Comparison of ENCODE assay signal across 25 cellular contexts in genomic region chr10:29615195-29615594, GRCh38.
"Had no signal": no experiment of that assay in that cellular context is flagged by ENCODE, and none has a peak within 500 bp of the region (broad histone marks: within the 10 kb centered on the region; RNA-seq: fewer than 3 reads in every experiment).

No MANE protein-coding gene starts in this region.

- H3K9me3 ChIP-seq: body of pancreas, left ventricle myocardium inferior, ovary, right lobe of liver, stomach, upper lobe of left lung had no signal

- H3K27me3 Mint-ChIP-seq: activated CD8-positive, alpha-beta T cell treated with anti-CD3 and anti-CD28 coated beads for 36 hours; activated T-helper 17 cell treated with anti-CD3 and anti-CD28 coated beads, Interleukin-2, amount 50 U/mL, for 72 hours had no signal

- H3K27ac ChIP-seq: body of pancreas, dorsolateral prefrontal cortex, epithelial cell of prostate, foreskin keratinocyte, left ventricle myocardium inferior, right lobe of liver, upper lobe of left lung had no signal

- DNase-seq: activated CD4-positive, alpha-beta T cell treated with anti-CD3 and anti-CD28 coated beads for 48 hours; activated CD4-positive, CD25-positive, alpha-beta regulatory T cell; activated CD8-positive, alpha-beta T cell treated with anti-CD3 and anti-CD28 coated beads for 36 hours; activated naive CD4-positive, alpha-beta T cell treated with Interleukin-2 at 50 U/mL for 16 hours; activated T-cell treated with anti-CD3 and anti-CD28 coated beads, Interleukin-2, amount 50 U/mL, for 1 hour; body of pancreas; central memory CD4-positive, alpha-beta T cell; dorsolateral prefrontal cortex; foreskin keratinocyte; hypothalamus; left ventricle myocardium inferior; mammary epithelial cell; midbrain; ovary; right lobe of liver; small intestine; stimulated activated CD4-positive, alpha-beta T cell treated with anti-CD3 and anti-CD28 coated beads, Interleukin-15, amount 100 ng/mL, for 24 hours; stimulated activated CD4-positive, alpha-beta T cell treated with anti-CD3 and anti-CD28 coated beads, Interleukin-4, amount 100 ng/mL, for 1 hour; stomach; T-helper 9 cell; upper lobe of left lung had no signal

- ATAC-seq: activated CD8-positive, alpha-beta T cell treated with anti-CD3 and anti-CD28 coated beads for 36 hours; activated T-helper 17 cell treated with anti-CD3 and anti-CD28 coated beads, Interleukin-2, amount 50 U/mL, for 72 hours; body of pancreas; foreskin keratinocyte; right lobe of liver; stimulated activated effector memory CD8-positive, alpha-beta T cell treated with anti-CD3 and anti-CD28 coated beads, Interleukin-12 subunit alpha, Interleukin-12 subunit beta, amount 100 ng/mL, for 72 hours had no signal

- H3K4me1 ChIP-seq: foreskin keratinocyte had no signal

- H3K27me3 ChIP-seq: body of pancreas, foreskin keratinocyte, ovary, right lobe of liver, stomach, upper lobe of left lung had no signal

- H3K27ac Mint-ChIP-seq: activated CD8-positive, alpha-beta T cell treated with anti-CD3 and anti-CD28 coated beads for 36 hours; activated T-helper 17 cell treated with anti-CD3 and anti-CD28 coated beads, Interleukin-2, amount 50 U/mL, for 72 hours; stimulated activated effector memory CD8-positive, alpha-beta T cell treated with anti-CD3 and anti-CD28 coated beads, Interleukin-12 subunit alpha, Interleukin-12 subunit beta, amount 100 ng/mL, for 72 hours had no signal

- H3K4me3 Mint-ChIP-seq: activated CD8-positive, alpha-beta T cell treated with anti-CD3 and anti-CD28 coated beads for 36 hours; activated T-helper 17 cell treated with anti-CD3 and anti-CD28 coated beads, Interleukin-2, amount 50 U/mL, for 72 hours; neural crest cell; stimulated activated effector memory CD8-positive, alpha-beta T cell treated with anti-CD3 and anti-CD28 coated beads, Interleukin-12 subunit alpha, Interleukin-12 subunit beta, amount 100 ng/mL, for 72 hours had no signal

- H3K36me3 ChIP-seq: left ventricle myocardium inferior, ovary, right lobe of liver, stomach, upper lobe of left lung had no signal

- H3K9me3 Mint-ChIP-seq: activated CD8-positive, alpha-beta T cell treated with anti-CD3 and anti-CD28 coated beads for 36 hours; activated T-helper 17 cell treated with anti-CD3 and anti-CD28 coated beads, Interleukin-2, amount 50 U/mL, for 72 hours; neural crest cell; stimulated activated effector memory CD8-positive, alpha-beta T cell treated with anti-CD3 and anti-CD28 coated beads, Interleukin-12 subunit alpha, Interleukin-12 subunit beta, amount 100 ng/mL, for 72 hours had no signal

- H3K4me3 ChIP-seq: body of pancreas, dorsolateral prefrontal cortex, left ventricle myocardium inferior, ovary, right lobe of liver, stomach, upper lobe of left lung had no signal
